8 cellular contexts compared by ENCODE assay signal in genomic region chr1:18597159-18598042, GRCh38. TPM values are rescaled to one million over a fixed set of nuclear protein-coding genes. Genes with fewer than 3 reads are reported as not detected.
A peak's percentile ranks its signal among the peaks of the same experiment; 100 is the strongest.
DNase-seq lines count a peak whose midpoint lies in the region; ATAC-seq, FAIRE-seq and TF ChIP-seq lines count a peak whose summit lies in the region.

No MANE protein-coding gene starts in this region.

- no TSS peak for BruUV-seq in PC-9 (replicated peaks; lab: Mats Ljungman, UMichigan)

- ATAC-seq in HG03025 (IDR thresholded peaks at IDR 0.05; ENCODE audit: low FRiP score, unreplicated experiment) = no peak

- FAIRE-seq in frontal cortex (lab: Jason Lieb, UNC) = no peak

- no peak overlapping the region for H3K4me3 ChIP-seq in PC-9
- H3K4me3 ChIP-seq in parathyroid adenoma (ENCODE audit: low read depth, low read length) = no peak overlapping the region

- H3K27ac ChIP-seq in PC-9 (no peak overlapping the region), parathyroid adenoma (no peak overlapping the region)

- TF ChIP-seq CTCF in PC-9 (conservative IDR thresholded peaks at IDR 0.05) (peak; percentile 93), parathyroid adenoma (IDR thresholded peaks at IDR 0.05) (peak; percentile 70)

- intact Hi-C loops in PC-9 (cut with micrococcal nuclease; ENCODE audit: unreplicated experiment) = loop anchor here (1.0 kb wide), 2 partner anchors 223 to 278 kb away; no protein-coding TSS in a partner anchor

- no peaks in the 10 kb centered on the region for H4K20me1 ChIP-seq in PC-9 (ENCODE audit: insufficient read depth)

- no peaks in the 10 kb centered on the region for H3F3A ChIP-seq in PC-9 (ENCODE audit: insufficient read depth, low read depth)

- POLR2A ChIA-PET in PC-9 (lab: Charles Lee; ENCODE audit: unreplicated experiment) = no interaction called here

- H3K36me3 ChIP-seq in PC-9 (ENCODE audit: low read depth) (no peaks in the 10 kb centered on the region), parathyroid adenoma (ENCODE audit: control insufficient read depth, insufficient read depth, low read length) (no peaks in the 10 kb centered on the region)

- CTCF ChIA-PET in PC-9 (lab: Charles Lee) = interaction anchor here (0.5 to 1.4 kb wide), 6 partner anchors 9 to 316 kb away, joined by 3 to 5 read pairs (median 4); no protein-coding TSS in a partner anchor

- no peak overlapping the region for H2AFZ ChIP-seq in PC-9
- no peak overlapping the region for H2AFZ ChIP-seq in parathyroid adenoma

- H3K9me2 ChIP-seq in PC-9 (ENCODE audit: insufficient read depth) = no peaks in the 10 kb centered on the region

- H3K4me2 ChIP-seq in PC-9 (no peak overlapping the region), parathyroid adenoma (ENCODE audit: low read length) (no peak overlapping the region)

- H3K9ac ChIP-seq in parathyroid adenoma = no peak overlapping the region

- DNase-seq in AG08395 (ENCODE audit: low spot score) (peak; percentile 60), GM19238 (ENCODE audit: insufficient read length, low spot score) (peak; percentile 27), PC-9 (peak in 1 of 2 experiments; percentile 53), frontal cortex (ENCODE audit: low spot score in 2 of 2) (peak; percentile 29 to 61), ureter (ENCODE audit: low spot score) (peak; percentile 69)
- peak; percentile 24 for DNase-seq in activated T-helper 1 cell treated with anti-CD3 and anti-CD28 coated beads, Interleukin-2, amount 50 U/mL, for 16 hours (ENCODE audit: low read depth in 1 of 2, low spot score in 1 of 2)

- H3K27me3 ChIP-seq in PC-9 (ENCODE audit: insufficient read depth, low read depth) = peaks cover 18% of the 10 kb centered on the region; the same call in 1 of the 2 replicates
- no peaks in the 10 kb centered on the region for H3K27me3 ChIP-seq in parathyroid adenoma (ENCODE audit: control insufficient read depth, insufficient read depth, low read length)

- no peaks in the 10 kb centered on the region for H3K9me3 ChIP-seq in PC-9 (ENCODE audit: insufficient read depth, low read depth)
- H3K9me3 ChIP-seq in parathyroid adenoma (ENCODE audit: control insufficient read depth, low read length) = no peaks in the 10 kb centered on the region

- no peaks in the 10 kb centered on the region for H3K4me1 ChIP-seq in PC-9 (replicated peaks; ENCODE audit: insufficient read depth)
- H3K4me1 ChIP-seq in parathyroid adenoma = no peaks in the 10 kb centered on the region

- H3K79me2 ChIP-seq in PC-9 (ENCODE audit: low read depth) (no peaks in the 10 kb centered on the region), parathyroid adenoma (no peaks in the 10 kb centered on the region)

RNA-seq across cellular contexts. Expression of gene PAX7, which starts 33.2 kb away (rescaled TPM):
- total RNA-seq in PC-9 (2021) (not detected in 2 replicates), frontal cortex (under 0.01 TPM), ureter (not detected)
